In genomic region chr2:20650880-20651730, GRCh38 we compare ENCODE assay signal across 8 cellular contexts. TPM values are rescaled to one million over a fixed set of nuclear protein-coding genes. Genes with fewer than 3 reads are reported as not detected.
DNase-seq lines count a peak whose midpoint lies in the region; ATAC-seq and TF ChIP-seq lines count a peak whose summit lies in the region.

A gene with protein sequence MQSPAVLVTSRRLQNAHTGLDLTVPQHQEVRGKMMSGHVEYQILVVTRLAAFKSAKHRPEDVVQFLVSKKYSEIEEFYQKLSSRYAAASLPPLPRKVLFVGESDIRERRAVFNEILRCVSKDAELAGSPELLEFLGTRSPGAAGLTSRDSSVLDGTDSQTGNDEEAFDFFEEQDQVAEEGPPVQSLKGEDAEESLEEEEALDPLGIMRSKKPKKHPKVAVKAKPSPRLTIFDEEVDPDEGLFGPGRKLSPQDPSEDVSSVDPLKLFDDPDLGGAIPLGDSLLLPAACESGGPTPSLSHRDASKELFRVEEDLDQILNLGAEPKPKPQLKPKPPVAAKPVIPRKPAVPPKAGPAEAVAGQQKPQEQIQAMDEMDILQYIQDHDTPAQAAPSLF (minus strand): TSS chr2:20651098. CDS start chr2:20651063, 35 bp downstream.

- no peak for DNase-seq in AG04450 (ENCODE audit: low read depth, low spot score)
- peak; percentile 89 for DNase-seq in NCI-H2196 (lab: John Stamatoyannopoulos, UW; ENCODE audit: unreplicated experiment)
- peak; percentile 74 for DNase-seq in activated CD4-positive, CD25-positive, alpha-beta regulatory T cell treated with anti-CD3 and anti-CD28 coated beads, Interleukin-2, amount 50 U/mL, for 16 hours (ENCODE audit: low read depth, low spot score)
- peak; percentile 75 for DNase-seq in cerebellar cortex (ENCODE audit: low spot score)
- DNase-seq in kidney epithelial cell (ENCODE audit: low read depth), result no peak
- DNase-seq in stimulated activated CD4-positive, alpha-beta T cell treated with anti-CD3 and anti-CD28 coated beads, Interleukin-1b, Interleukin-23, amount 100 ng/mL, for 1 hour (ENCODE audit: low read depth in 2 of 2), result peak; percentile 73 to 82

- CTCF ChIA-PET in AG04450 (lab: Charles Lee), result interaction anchor here (0.6 to 6.4 kb wide), 47 partner anchors 10 to 513 kb away, joined by 3 to 40 read pairs (median 5); partner anchors contain the start of genes GDF7, LDAH and RHOB

- no peaks in the 10 kb centered on the region for H3K9me3 ChIP-seq in AG04450 (ENCODE audit: control insufficient read depth, insufficient read depth, low read length)

- POLR2A ChIA-PET in AG04450 (lab: Yijun Ruan, JAX), result interaction anchor here (0.7 to 1.9 kb wide), 3 partner anchors 204 to 1162 kb away, joined by 3 to 14 read pairs (median 3); partner anchors contain the start of gene RHOB

- TF ChIP-seq CTCF in AG04450 (IDR thresholded peaks at IDR 0.05; ENCODE audit: low read depth, low read length), result peak; percentile 54
- TF ChIP-seq CTCF in kidney epithelial cell (IDR thresholded peaks at IDR 0.05; ENCODE audit: insufficient read depth, low read length, poor library complexity, severe bottlenecking), result no peak

- peak within 1 kb of the TSS; percentile 3 for H3K27ac ChIP-seq in AG04450 (ENCODE audit: low read depth, low read length)

- peak within 1 kb of the TSS; percentile 92 for H3K4me3 ChIP-seq in AG04450 (ENCODE audit: low read depth, low read length)
- H3K4me3 ChIP-seq in kidney epithelial cell (ENCODE audit: low read depth, low read length), result peak within 1 kb of the TSS; percentile 76

- no peaks in the 10 kb centered on the region for H3K36me3 ChIP-seq in kidney epithelial cell (ENCODE audit: control insufficient read depth, insufficient read depth, low read length)

- peaks cover 15% of the 10 kb centered on the region for H3K27me3 ChIP-seq in AG04450 (ENCODE audit: control insufficient read depth, insufficient read depth, low read length)
- no peaks in the 10 kb centered on the region for H3K27me3 ChIP-seq in kidney epithelial cell (ENCODE audit: control insufficient read depth, insufficient read depth, low read length)

- peak; percentile 95 for ATAC-seq in GM18858 (IDR thresholded peaks at IDR 0.05; ENCODE audit: unreplicated experiment)
- ATAC-seq in HG03066 (IDR thresholded peaks at IDR 0.05; ENCODE audit: low read depth, unreplicated experiment), result peak; percentile 95

RNA-seq across cellular contexts. Expression of the gene that starts here (rescaled TPM):
- polyA plus RNA-seq in AG04450 (2011; rRNA removed), result 14.2 and 16.1 TPM in 2 replicates
- polyA minus RNA-seq in AG04450 (2011; rRNA and poly(A)+ RNA removed), result 17.9 and 19.2 TPM in 2 replicates
- 41.7 and 42.4 TPM in 2 replicates for total RNA-seq in kidney epithelial cell

Comparison
In these comparisons a context has a peak if more than half of its experiments do, and no peak if none do; other contexts are left out.
1. DNase-seq: peak in NCI-H2196 (single experiment), activated CD4-positive, CD25-positive, alpha-beta regulatory T cell treated with anti-CD3 and anti-CD28 coated beads, Interleukin-2, amount 50 U/mL, for 16 hours (single experiment), cerebellar cortex (single experiment) and stimulated activated CD4-positive, alpha-beta T cell treated with anti-CD3 and anti-CD28 coated beads, Interleukin-1b, Interleukin-23, amount 100 ng/mL, for 1 hour (2 of 2); none in AG04450 (single experiment) and kidney epithelial cell (single experiment).